Comparison of ENCODE assay signal across 1 cellular context in the genomic region with DNA sequence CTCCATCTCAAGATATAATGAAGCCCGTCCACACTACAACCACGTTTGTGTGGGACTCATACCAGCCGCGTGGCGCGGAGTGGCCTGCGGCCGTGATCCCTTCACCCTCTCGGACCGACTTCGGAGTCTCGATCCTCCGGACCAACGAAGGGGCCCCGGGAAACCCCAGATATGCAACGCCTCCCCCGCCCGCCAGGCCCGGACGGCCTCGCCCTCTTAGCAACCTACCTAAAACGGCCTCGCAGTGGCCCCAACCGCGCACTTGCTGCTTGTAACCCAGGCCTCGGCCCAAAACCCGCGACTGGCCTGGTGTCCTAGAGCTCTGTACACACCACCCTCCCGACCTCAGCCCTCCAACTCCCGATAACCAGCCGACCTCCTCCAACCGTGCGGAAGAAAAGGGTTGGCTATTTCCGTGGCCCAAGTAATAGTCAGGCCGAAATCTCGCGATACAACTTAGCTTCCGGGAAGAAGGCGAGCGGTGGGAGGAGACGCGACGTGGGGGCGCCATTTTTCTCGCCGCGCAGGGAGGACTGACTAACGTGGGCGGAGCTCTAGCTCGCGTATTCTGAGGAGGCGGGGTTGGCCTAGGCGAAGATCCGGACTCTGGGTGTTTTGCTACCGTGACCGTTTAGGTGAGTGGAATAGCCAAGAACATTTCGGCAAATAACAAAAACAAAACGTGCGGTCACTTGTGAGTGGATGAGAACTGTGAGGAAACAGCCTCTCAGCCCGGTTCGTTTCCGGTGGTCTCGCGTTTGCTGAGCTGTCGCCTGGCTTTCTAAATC.
TF ChIP-seq lines count a peak whose summit lies in the region.

Gene C11orf54 (plus strand): TSS at position 579 of the 788 bp plus-strand sequence. CDS start 5,722 bp downstream, outside the sequence.
A gene with protein sequence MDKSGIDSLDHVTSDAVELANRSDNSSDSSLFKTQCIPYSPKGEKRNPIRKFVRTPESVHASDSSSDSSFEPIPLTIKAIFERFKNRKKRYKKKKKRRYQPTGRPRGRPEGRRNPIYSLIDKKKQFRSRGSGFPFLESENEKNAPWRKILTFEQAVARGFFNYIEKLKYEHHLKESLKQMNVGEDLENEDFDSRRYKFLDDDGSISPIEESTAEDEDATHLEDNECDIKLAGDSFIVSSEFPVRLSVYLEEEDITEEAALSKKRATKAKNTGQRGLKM (minus strand): TSS at position 402 of the 788 bp plus-strand sequence. CDS start 2,191 bp downstream, outside the sequence.

TF ChIP-seq in GM12878, 131 proteins besides CTCF, POLR2A, EP300 and RAD21 (continued from another document and continues in another):
- peak; percentile 53 for TF ChIP-seq HCFC1 (IDR thresholded peaks at IDR 0.05; ENCODE audit: low read length)
- TF ChIP-seq PAX5 (IDR thresholded peaks at IDR 0.05; ENCODE audit: borderline replicate concordance, low read depth, low read length), result no peak
- TF ChIP-seq, protein P1, sequence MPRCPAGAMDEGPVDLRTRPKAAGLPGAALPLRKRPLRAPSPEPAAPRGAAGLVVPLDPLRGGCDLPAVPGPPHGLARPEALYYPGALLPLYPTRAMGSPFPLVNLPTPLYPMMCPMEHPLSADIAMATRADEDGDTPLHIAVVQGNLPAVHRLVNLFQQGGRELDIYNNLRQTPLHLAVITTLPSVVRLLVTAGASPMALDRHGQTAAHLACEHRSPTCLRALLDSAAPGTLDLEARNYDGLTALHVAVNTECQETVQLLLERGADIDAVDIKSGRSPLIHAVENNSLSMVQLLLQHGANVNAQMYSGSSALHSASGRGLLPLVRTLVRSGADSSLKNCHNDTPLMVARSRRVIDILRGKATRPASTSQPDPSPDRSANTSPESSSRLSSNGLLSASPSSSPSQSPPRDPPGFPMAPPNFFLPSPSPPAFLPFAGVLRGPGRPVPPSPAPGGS (IDR thresholded peaks at IDR 0.05; ENCODE audit: borderline replicate concordance, insufficient read depth, low read depth, low read length, poor library complexity, severe bottlenecking), result peak; percentile 34
- TF ChIP-seq RFX5 (IDR thresholded peaks at IDR 0.05; ENCODE audit: low read depth, low read length), result peak; percentile 36; the same call in 1 of the 2 replicates
- peak; percentile 87 for TF ChIP-seq CREB1 (IDR thresholded peaks at IDR 0.05; ENCODE audit: low read depth)
- TF ChIP-seq NFIC (IDR thresholded peaks at IDR 0.05; ENCODE audit: low read depth, low read length), result 0 out of 2 replicates have a peak, but pooled peaks have one; percentile 28
- 0 out of 4 replicates have a peak, but pooled peaks of 1 of the 2 experiments have one; percentile 32 for TF ChIP-seq SRF (IDR thresholded peaks at IDR 0.05; ENCODE audit: low read depth in 2 of 2, low read length in 2 of 2)
- TF ChIP-seq HDGF (IDR thresholded peaks at IDR 0.05), result peak; percentile 69; the same call in 1 of the 2 replicates
- TF ChIP-seq REST (IDR thresholded peaks at IDR 0.05; ENCODE audit: low read depth, low read length), result peak; percentile 47; the same call in 1 of the 2 replicates
- 0 out of 2 replicates have a peak, but pooled peaks have one; percentile 77 for TF ChIP-seq BACH1 (IDR thresholded peaks at IDR 0.05; ENCODE audit: borderline replicate concordance)
- TF ChIP-seq CBX5 (IDR thresholded peaks at IDR 0.05; ENCODE audit: low read depth), result peak; percentile 72; the same call in 1 of the 2 replicates
- TF ChIP-seq, protein P2, sequence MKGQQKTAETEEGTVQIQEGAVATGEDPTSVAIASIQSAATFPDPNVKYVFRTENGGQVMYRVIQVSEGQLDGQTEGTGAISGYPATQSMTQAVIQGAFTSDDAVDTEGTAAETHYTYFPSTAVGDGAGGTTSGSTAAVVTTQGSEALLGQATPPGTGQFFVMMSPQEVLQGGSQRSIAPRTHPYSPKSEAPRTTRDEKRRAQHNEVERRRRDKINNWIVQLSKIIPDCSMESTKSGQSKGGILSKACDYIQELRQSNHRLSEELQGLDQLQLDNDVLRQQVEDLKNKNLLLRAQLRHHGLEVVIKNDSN (IDR thresholded peaks at IDR 0.05; ENCODE audit: borderline replicate concordance, extremely low read length, insufficient read depth, low read depth, low read length), result no peak
- peak in 1 of 2 experiments; percentile 48; a peak in 2 of 3 replicates for TF ChIP-seq EGR1 (IDR thresholded peaks at IDR 0.05; ENCODE audit: borderline replicate concordance in 1 of 2, low read depth in 2 of 2, low read length in 2 of 2)
- TF ChIP-seq, protein P3, sequence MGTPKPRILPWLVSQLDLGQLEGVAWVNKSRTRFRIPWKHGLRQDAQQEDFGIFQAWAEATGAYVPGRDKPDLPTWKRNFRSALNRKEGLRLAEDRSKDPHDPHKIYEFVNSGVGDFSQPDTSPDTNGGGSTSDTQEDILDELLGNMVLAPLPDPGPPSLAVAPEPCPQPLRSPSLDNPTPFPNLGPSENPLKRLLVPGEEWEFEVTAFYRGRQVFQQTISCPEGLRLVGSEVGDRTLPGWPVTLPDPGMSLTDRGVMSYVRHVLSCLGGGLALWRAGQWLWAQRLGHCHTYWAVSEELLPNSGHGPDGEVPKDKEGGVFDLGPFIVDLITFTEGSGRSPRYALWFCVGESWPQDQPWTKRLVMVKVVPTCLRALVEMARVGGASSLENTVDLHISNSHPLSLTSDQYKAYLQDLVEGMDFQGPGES (IDR thresholded peaks at IDR 0.05), result peak; percentile 17; the same call in 1 of the 2 replicates
- TF ChIP-seq GATAD2B (conservative IDR thresholded peaks at IDR 0.05; ENCODE audit: low read depth), result peak; percentile 57
- TF ChIP-seq IKZF2 (IDR thresholded peaks at IDR 0.05), result no peak
- TF ChIP-seq RELA (IDR thresholded peaks at IDR 0.05; ENCODE audit: borderline replicate concordance, partially characterized antibody), result peak; percentile 37
- TF ChIP-seq PAX8 (IDR thresholded peaks at IDR 0.05), result 0 out of 2 replicates have a peak, but pooled peaks have one; percentile 29
- peak; percentile 63 for TF ChIP-seq FOXM1 (IDR thresholded peaks at IDR 0.05; ENCODE audit: low read depth, low read length)
- peak; percentile 37; the same call in 1 of the 2 replicates for TF ChIP-seq GABPA (IDR thresholded peaks at IDR 0.05; ENCODE audit: low read depth)
- TF ChIP-seq SUPT20H (IDR thresholded peaks at IDR 0.05; ENCODE audit: borderline replicate concordance, control insufficient read depth, low read depth, low read length), result no peak
- TF ChIP-seq ZBTB40 (IDR thresholded peaks at IDR 0.05; ENCODE audit: borderline replicate concordance), result peak; percentile 47; the same call in 1 of the 2 replicates
- peak; percentile 76; the same call in 1 of the 2 replicates for TF ChIP-seq LARP7 (IDR thresholded peaks at IDR 0.05)
- 0 out of 2 replicates have a peak, but pooled peaks have one; percentile 33 for TF ChIP-seq ZBTB4 (CRISPR knock-in tag; IDR thresholded peaks at IDR 0.05)
- TF ChIP-seq MTA3 (IDR thresholded peaks at IDR 0.05; ENCODE audit: borderline replicate concordance, low read length), result 0 out of 2 replicates have a peak, but pooled peaks have one; percentile 71
- TF ChIP-seq, protein P4, sequence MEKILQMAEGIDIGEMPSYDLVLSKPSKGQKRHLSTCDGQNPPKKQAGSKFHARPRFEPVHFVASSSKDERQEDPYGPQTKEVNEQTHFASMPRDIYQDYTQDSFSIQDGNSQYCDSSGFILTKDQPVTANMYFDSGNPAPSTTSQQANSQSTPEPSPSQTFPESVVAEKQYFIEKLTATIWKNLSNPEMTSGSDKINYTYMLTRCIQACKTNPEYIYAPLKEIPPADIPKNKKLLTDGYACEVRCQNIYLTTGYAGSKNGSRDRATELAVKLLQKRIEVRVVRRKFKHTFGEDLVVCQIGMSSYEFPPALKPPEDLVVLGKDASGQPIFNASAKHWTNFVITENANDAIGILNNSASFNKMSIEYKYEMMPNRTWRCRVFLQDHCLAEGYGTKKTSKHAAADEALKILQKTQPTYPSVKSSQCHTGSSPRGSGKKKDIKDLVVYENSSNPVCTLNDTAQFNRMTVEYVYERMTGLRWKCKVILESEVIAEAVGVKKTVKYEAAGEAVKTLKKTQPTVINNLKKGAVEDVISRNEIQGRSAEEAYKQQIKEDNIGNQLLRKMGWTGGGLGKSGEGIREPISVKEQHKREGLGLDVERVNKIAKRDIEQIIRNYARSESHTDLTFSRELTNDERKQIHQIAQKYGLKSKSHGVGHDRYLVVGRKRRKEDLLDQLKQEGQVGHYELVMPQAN (conservative IDR thresholded peaks at IDR 0.05), result peak; percentile 62
- peak; percentile 59 for TF ChIP-seq IKZF1 (conservative IDR thresholded peaks at IDR 0.05)
- peak; percentile 24; the same call in 1 of the 2 replicates for TF ChIP-seq ZNF207 (IDR thresholded peaks at IDR 0.05; ENCODE audit: borderline replicate concordance)
- TF ChIP-seq ATF2 (IDR thresholded peaks at IDR 0.05; ENCODE audit: low read length), result peak; percentile 62; the same call in 1 of the 2 replicates
- TF ChIP-seq CEBPB (IDR thresholded peaks at IDR 0.05; ENCODE audit: borderline replicate concordance in 1 of 2, low read depth in 2 of 2, low read length in 2 of 2), result no peak
